Comparison of ENCODE assay signal across 8 cellular contexts in genomic region chr1:75723989-75724471, GRCh38. TPM values are rescaled to one million over a fixed set of nuclear protein-coding genes. Genes with fewer than 3 reads are reported as not detected.
DNase-seq lines count a peak whose midpoint lies in the region; ATAC-seq lines count a peak whose summit lies in the region.

No MANE protein-coding gene starts in this region.

- H4K20me1 ChIP-seq in BLaER1 treated with 17β-estradiol and CSF1 and Interleukin-3, amounts not matched to agents 10 nM and 100 nM, result peaks cover 0 to 18% (median 7%) of the 10 kb centered on the region in 11 experiments; a peak in 8 of 22 replicates

- peaks cover 2% of the 10 kb centered on the region for H3K36me3 Mint-ChIP-seq in activated CD4-positive, alpha-beta T cell treated with anti-CD3 and anti-CD28 coated beads, Interleukin-2, amount 10 ng/mL, durations not matched to agents 7 days and 5 days (ENCODE audit: low read depth)
- no peaks in the 10 kb centered on the region for H3K36me3 Mint-ChIP-seq in effector memory CD8-positive, alpha-beta T cell (ENCODE audit: insufficient read depth)
- peaks cover 2% of the 10 kb centered on the region for H3K36me3 Mint-ChIP-seq in memory B cell

- H3K27ac Mint-ChIP-seq in activated CD4-positive, alpha-beta T cell treated with anti-CD3 and anti-CD28 coated beads, Interleukin-2, amount 10 ng/mL, durations not matched to agents 7 days and 5 days, result peak overlapping the region; percentile 98
- peak overlapping the region; percentile 95 to 99 for H3K27ac Mint-ChIP-seq in effector memory CD8-positive, alpha-beta T cell
- peak overlapping the region; percentile 98 for H3K27ac Mint-ChIP-seq in memory B cell

- H3K4me2 ChIP-seq in BLaER1 treated with 17β-estradiol and CSF1 and Interleukin-3, amounts not matched to agents 10 nM and 100 nM, result peak overlapping the region; percentile 75 to 94 (median 86)

- peak overlapping the region; percentile 87 to 96 (median 95) for H3K27ac ChIP-seq in BLaER1 treated with 17β-estradiol and CSF1 and Interleukin-3, amounts not matched to agents 10 nM and 100 nM

- no peaks in the 10 kb centered on the region for H3K27me3 ChIP-seq in BLaER1 treated with 17β-estradiol and CSF1 and Interleukin-3, amounts not matched to agents 10 nM and 100 nM

- H3K4me1 ChIP-seq in BLaER1 treated with 17β-estradiol and CSF1 and Interleukin-3, amounts not matched to agents 10 nM and 100 nM, result peaks cover 27 to 39% (median 34%) of the 10 kb centered on the region in 10 experiments

- ATAC-seq in GM19043 (IDR thresholded peaks at IDR 0.05; ENCODE audit: low read depth, unreplicated experiment), result peak; percentile 61
- peak; percentile 73 for ATAC-seq in HG03280 (IDR thresholded peaks at IDR 0.05; ENCODE audit: unreplicated experiment)
- peak; percentile 76 for ATAC-seq in effector memory CD8-positive, alpha-beta T cell (replicated peaks)
- ATAC-seq in memory B cell (ENCODE audit: low read depth), result peak; percentile 69

- peaks cover 42% of the 10 kb centered on the region for H3K4me1 Mint-ChIP-seq in activated CD4-positive, alpha-beta T cell treated with anti-CD3 and anti-CD28 coated beads, Interleukin-2, amount 10 ng/mL, durations not matched to agents 7 days and 5 days
- peaks cover 15 to 30% of the 10 kb centered on the region in 2 donors for H3K4me1 Mint-ChIP-seq in effector memory CD8-positive, alpha-beta T cell (ENCODE audit: low read depth in 2 of 2)
- peaks cover 25% of the 10 kb centered on the region for H3K4me1 Mint-ChIP-seq in memory B cell

- no peaks in the 10 kb centered on the region for H3K27me3 Mint-ChIP-seq in activated CD4-positive, alpha-beta T cell treated with anti-CD3 and anti-CD28 coated beads, Interleukin-2, amount 10 ng/mL, durations not matched to agents 7 days and 5 days
- no peaks in the 10 kb centered on the region for H3K27me3 Mint-ChIP-seq in effector memory CD8-positive, alpha-beta T cell
- no peaks in the 10 kb centered on the region for H3K27me3 Mint-ChIP-seq in memory B cell

- peak overlapping the region; percentile 86 to 96 (median 95) for H3K9ac ChIP-seq in BLaER1 treated with 17β-estradiol and CSF1 and Interleukin-3, amounts not matched to agents 10 nM and 100 nM

- no peaks in the 10 kb centered on the region for H3K9me3 Mint-ChIP-seq in activated CD4-positive, alpha-beta T cell treated with anti-CD3 and anti-CD28 coated beads, Interleukin-2, amount 10 ng/mL, durations not matched to agents 7 days and 5 days
- no peaks in the 10 kb centered on the region for H3K9me3 Mint-ChIP-seq in effector memory CD8-positive, alpha-beta T cell
- H3K9me3 Mint-ChIP-seq in memory B cell, result no peaks in the 10 kb centered on the region

- POLR2A ChIA-PET in activated CD4-positive, alpha-beta T cell treated with anti-CD3 and anti-CD28 coated beads, Interleukin-2, amount 10 ng/mL, durations not matched to agents 7 days and 5 days (lab: Charles Lee), result no interaction called here

- peak; percentile 85 for DNase-seq in NCI-H510A (lab: John Stamatoyannopoulos, UW)
- DNase-seq in activated CD4-positive, alpha-beta T cell treated with anti-CD3 and anti-CD28 coated beads, Interleukin-2, amount 10 ng/mL, durations not matched to agents 7 days and 5 days, result peak; percentile 71
- DNase-seq in effector memory CD8-positive, alpha-beta T cell, result peak in 1 of 3 experiments; percentile 50
- no peak for DNase-seq in memory B cell (ENCODE audit: low spot score in 2 of 2)
- peak; percentile 50 for DNase-seq in stimulated activated CD8-positive, alpha-beta memory T cell treated with anti-CD3 and anti-CD28 coated beads, Interleukin-15, amount 100 ng/mL, for 1 hour (ENCODE audit: low read depth)

- H3K36me3 ChIP-seq in BLaER1 treated with 17β-estradiol and CSF1 and Interleukin-3, amounts not matched to agents 10 nM and 100 nM, result peaks cover 0 to 16% (median 0%) of the 10 kb centered on the region in 11 experiments; a peak in 5 of 22 replicates

- peak overlapping the region; percentile 74 to 98 (median 90) for H3K4me3 ChIP-seq in BLaER1 treated with 17β-estradiol and CSF1 and Interleukin-3, amounts not matched to agents 10 nM and 100 nM

- H3K4me3 Mint-ChIP-seq in activated CD4-positive, alpha-beta T cell treated with anti-CD3 and anti-CD28 coated beads, Interleukin-2, amount 10 ng/mL, durations not matched to agents 7 days and 5 days, result peak overlapping the region; percentile 100
- peak overlapping the region; percentile 98 to 99 for H3K4me3 Mint-ChIP-seq in effector memory CD8-positive, alpha-beta T cell
- peak overlapping the region; percentile 100 for H3K4me3 Mint-ChIP-seq in memory B cell

- H3K9me3 ChIP-seq in BLaER1 treated with 17β-estradiol and CSF1 and Interleukin-3, amounts not matched to agents 10 nM and 100 nM (replicated peaks in 1 of 11), result no peaks in the 10 kb centered on the region

- CTCF ChIA-PET in activated CD4-positive, alpha-beta T cell treated with anti-CD3 and anti-CD28 coated beads, Interleukin-2, amount 10 ng/mL, durations not matched to agents 7 days and 5 days (lab: Charles Lee), result no interaction called here

RNA-seq across cellular contexts. Expression of gene ACADM, which starts 0.5 kb away (rescaled TPM):
- 10 to 100 TPM; 33.9 to 40.7 TPM for total RNA-seq in activated CD4-positive, alpha-beta T cell treated with anti-CD3 and anti-CD28 coated beads, Interleukin-2, amount 10 ng/mL, durations not matched to agents 7 days and 5 days

Comparison
In these comparisons a context has a peak if more than half of its experiments do, and no peak if none do; other contexts are left out.
1. DNase-seq: peak in NCI-H510A (single experiment), activated CD4-positive, alpha-beta T cell treated with anti-CD3 and anti-CD28 coated beads, Interleukin-2, amount 10 ng/mL, durations not matched to agents 7 days and 5 days (single experiment) and stimulated activated CD8-positive, alpha-beta memory T cell treated with anti-CD3 and anti-CD28 coated beads, Interleukin-15, amount 100 ng/mL, for 1 hour (single experiment); none in memory B cell (0 of 2).
2. Peak in every context shown above with its lines, with median percentiles within 50 percentile points of each other: ATAC-seq, H3K27ac Mint-ChIP-seq and H3K4me3 Mint-ChIP-seq.